In genomic region chr15:26981492-26981891, GRCh38 we compare ENCODE assay signal across 15 cellular contexts. TPM values are rescaled to one million over a fixed set of nuclear protein-coding genes. Genes with fewer than 3 reads are reported as not detected.
DNase-seq lines count a peak whose midpoint lies in the region; ATAC-seq and TF ChIP-seq lines count a peak whose summit lies in the region.
"Had no signal": no experiment of that assay in that cellular context is flagged by ENCODE, and none has a peak within 500 bp of the region (broad histone marks: within the 10 kb centered on the region; RNA-seq: fewer than 3 reads in every experiment).

No MANE protein-coding gene starts in this region.

- WGBS in thyroid gland, 2 donors = 78 to 96% methylated on average over 4 of the region's 4 CpGs

- no peak for TF ChIP-seq CTCF in thyroid gland (IDR thresholded peaks at IDR 0.05)

- DNase-seq in SIG-M5 treated with dmso at 0.1 percent for 504 hours (lab: John Stamatoyannopoulos, UW; ENCODE audit: unreplicated experiment) (peak; percentile 4), SIG-M5 (lab: John Stamatoyannopoulos, UW) (no peak), NOMO-1 treated with DMSO at 0.1 percent for 48 hours (lab: John Stamatoyannopoulos, UW; ENCODE audit: unreplicated experiment) (peak; percentile 16), UCSD-AML1 (lab: John Stamatoyannopoulos, UW; ENCODE audit: unreplicated experiment) (peak; percentile 14), thyroid gland (no peak)
- no peak for DNase-seq in activated CD4-positive, CD25-positive, alpha-beta regulatory T cell treated with anti-CD3 and anti-CD28 coated beads, Interleukin-2, amount 50 U/mL, for 72 hours
- DNase-seq: ACHN; C1 segment of cervical spinal cord; CD4-positive, alpha-beta T cell; DMS79; GM23248; H7 had no signal

- TF ChIP-seq POLR2A in thyroid gland (IDR thresholded peaks at IDR 0.05) = no peak

- intact Hi-C loops in thyroid gland (cut with DNase I) = no loop called here

- H3K4me3 ChIP-seq in thyroid gland (replicated peaks in 1 of 3) = no peak overlapping the region
- H3K4me3 ChIP-seq: GM23248 had no signal

- no peaks in the 10 kb centered on the region for H3K36me3 ChIP-seq in thyroid gland

- no peak for ATAC-seq in HG02678 (IDR thresholded peaks at IDR 0.05; ENCODE audit: unreplicated experiment)

- no peaks in the 10 kb centered on the region for H3K4me1 ChIP-seq in thyroid gland

- H3K27ac ChIP-seq in thyroid gland = no peak overlapping the region
- H3K27ac ChIP-seq: GM23248 had no signal

- no peaks in the 10 kb centered on the region for H3K27me3 ChIP-seq in thyroid gland

- no peaks in the 10 kb centered on the region for H3K9me3 ChIP-seq in thyroid gland

RNA-seq across cellular contexts. Expression of gene GABRG3, which starts 10.5 kb away (rescaled TPM):
- total RNA-seq in thyroid gland = 1 to 10 TPM in 1 of 4 donors, under 1 TPM in 1, not detected in 2; 0.67 to 3.0 TPM
- total RNA-seq: A172; B cell; CD4-positive, alpha-beta T cell; GM23248 had no signal

Comparison
In these comparisons a context has a peak if more than half of its experiments do, and no peak if none do; other contexts are left out.
1. DNase-seq: peak in SIG-M5 treated with dmso at 0.1 percent for 504 hours (single experiment), NOMO-1 treated with DMSO at 0.1 percent for 48 hours (single experiment) and UCSD-AML1 (single experiment); none in SIG-M5 (single experiment), thyroid gland (0 of 2) and activated CD4-positive, CD25-positive, alpha-beta regulatory T cell treated with anti-CD3 and anti-CD28 coated beads, Interleukin-2, amount 50 U/mL, for 72 hours (single experiment).